Comparison of ENCODE assay signal across 8 cellular contexts in genomic region chr12:753401-754237, GRCh38. TPM values are rescaled to one million over a fixed set of nuclear protein-coding genes. Genes with fewer than 3 reads are reported as not detected.
DNase-seq lines count a peak whose midpoint lies in the region; ATAC-seq and TF ChIP-seq lines count a peak whose summit lies in the region.

No MANE protein-coding gene starts in this region.

- no peaks in the 10 kb centered on the region for H3K9me3 Mint-ChIP-seq in T-helper 1 cell treated with Interleukin-12 subunit alpha and Interleukin-12 subunit beta and Interleukin-4 antibody, amounts not matched to agents 30 μg/mL and 1 μg/mL, for 36 hours

- peak in 5 of 7 experiments; percentile 9 to 38 (median 32) for TF ChIP-seq CTCF in body of pancreas (IDR thresholded peaks at IDR 0.05)

- peaks cover 27% of the 10 kb centered on the region for H3K4me1 Mint-ChIP-seq in T-helper 1 cell treated with Interleukin-12 subunit alpha and Interleukin-12 subunit beta and Interleukin-4 antibody, amounts not matched to agents 30 μg/mL and 1 μg/mL, for 36 hours (ENCODE audit: low read depth)

- no peaks in the 10 kb centered on the region for H3K9me3 ChIP-seq in body of pancreas

- peak; percentile 2 for ATAC-seq in HG03097 (IDR thresholded peaks at IDR 0.05; ENCODE audit: low FRiP score, unreplicated experiment)
- peak; percentile 5 for ATAC-seq in body of pancreas

- H3K27ac ChIP-seq in body of pancreas = peak overlapping the region; percentile 86 to 98 (median 94)

- intact Hi-C loops in body of pancreas (cut with DNase I) = no loop called here

- H3K27me3 ChIP-seq in body of pancreas = no peaks in the 10 kb centered on the region

- peaks cover 15% of the 10 kb centered on the region for H3K36me3 Mint-ChIP-seq in T-helper 1 cell treated with Interleukin-12 subunit alpha and Interleukin-12 subunit beta and Interleukin-4 antibody, amounts not matched to agents 30 μg/mL and 1 μg/mL, for 36 hours (ENCODE audit: low read depth)

- peak overlapping the region; percentile 87 for H3K27ac Mint-ChIP-seq in T-helper 1 cell treated with Interleukin-12 subunit alpha and Interleukin-12 subunit beta and Interleukin-4 antibody, amounts not matched to agents 30 μg/mL and 1 μg/mL, for 36 hours

- DNase-seq in NCI-H1417 (lab: John Stamatoyannopoulos, UW) (peak; percentile 24 to 73 (median 68)), NCI-H1417 treated with DMSO at 0.1 percent for 48 hours (lab: John Stamatoyannopoulos, UW) (no peak), body of pancreas (peak; percentile 52 to 61 (median 53)), inferior parietal cortex (ENCODE audit: extremely low spot score) (peak; percentile 21), SKM-1 (lab: John Stamatoyannopoulos, UW; ENCODE audit: unreplicated experiment) (no peak)
- peak; percentile 29 for DNase-seq in stimulated activated CD4-positive, alpha-beta T cell treated with anti-CD3 and anti-CD28 coated beads, Interleukin-12 subunit alpha, Interleukin-12 subunit beta, amount 100 ng/mL, for 4 hours

- H3K4me3 Mint-ChIP-seq in T-helper 1 cell treated with Interleukin-12 subunit alpha and Interleukin-12 subunit beta and Interleukin-4 antibody, amounts not matched to agents 30 μg/mL and 1 μg/mL, for 36 hours = peak overlapping the region; percentile 94

- H3K4me3 ChIP-seq in body of pancreas = peak overlapping the region; percentile 68 to 93

- H3K4me1 ChIP-seq in body of pancreas = peaks cover 36% of the 10 kb centered on the region

- peak; percentile 1 to 29 (median 21) for TF ChIP-seq POLR2A in body of pancreas (IDR thresholded peaks at IDR 0.05)

- 0% methylated on average over 81 of the region's 81 CpGs; no CpG with 5 or more reads in 1 of the 2 donors for WGBS in body of pancreas, 2 donors

- H3K36me3 ChIP-seq in body of pancreas (replicated peaks in 1 of 2; ENCODE audit: insufficient read depth in 1 of 2, low read depth in 2 of 2) = no peaks in the 10 kb centered on the region

- no peaks in the 10 kb centered on the region for H3K27me3 Mint-ChIP-seq in T-helper 1 cell treated with Interleukin-12 subunit alpha and Interleukin-12 subunit beta and Interleukin-4 antibody, amounts not matched to agents 30 μg/mL and 1 μg/mL, for 36 hours (ENCODE audit: low read depth)

RNA-seq across cellular contexts. Expression of gene WNK1, which starts 1.2 kb away (rescaled TPM):
- total RNA-seq in body of pancreas = 10 to 100 TPM; 56.6 to 96.6 TPM

Comparison
In these comparisons a context has a peak if more than half of its experiments do, and no peak if none do; other contexts are left out.
1. DNase-seq: peak in NCI-H1417 (3 of 3), body of pancreas (4 of 4), inferior parietal cortex (single experiment) and stimulated activated CD4-positive, alpha-beta T cell treated with anti-CD3 and anti-CD28 coated beads, Interleukin-12 subunit alpha, Interleukin-12 subunit beta, amount 100 ng/mL, for 4 hours (single experiment); none in NCI-H1417 treated with DMSO at 0.1 percent for 48 hours (single experiment) and SKM-1 (single experiment).